In genomic region chr5:141388661-141389060, GRCh38 we compare ENCODE assay signal across 17 cellular contexts. TPM values are rescaled to one million over a fixed set of nuclear protein-coding genes. Genes with fewer than 3 reads are reported as not detected.
DNase-seq lines count a peak whose midpoint lies in the region; ATAC-seq, FAIRE-seq and TF ChIP-seq lines count a peak whose summit lies in the region.
"Had no signal": no experiment of that assay in that cellular context is flagged by ENCODE, and none has a peak within 500 bp of the region (broad histone marks: within the 10 kb centered on the region; RNA-seq: fewer than 3 reads in every experiment).

No MANE protein-coding gene starts in this region.

- ATAC-seq in HG02840 (IDR thresholded peaks at IDR 0.05; ENCODE audit: low FRiP score, unreplicated experiment) = no peak
- ATAC-seq: CD8-positive, alpha-beta T cell; esophagus mucosa; Panc1 had no signal

- H3K27ac ChIP-seq in DOHH2 (ENCODE audit: low read depth, low read length) (no peak overlapping the region), MM.1S (ENCODE audit: low read length) (no peak overlapping the region), kidney (ENCODE audit: low read depth in 2 of 2, low read length in 2 of 2) (no peak overlapping the region)
- H3K27ac ChIP-seq: left ventricle myocardium inferior, upper lobe of right lung had no signal

- H3K9me2 ChIP-seq in DOHH2 (replicated peaks; ENCODE audit: control insufficient read depth, low read length) (no peaks in the 10 kb centered on the region), MM.1S (replicated peaks; ENCODE audit: insufficient read depth, low read length) (no peaks in the 10 kb centered on the region)

- intact Hi-C loops in kidney (cut with DNase I) = no loop called here

- H3K4me3 ChIP-seq in DOHH2 (ENCODE audit: low read length) = 0 out of 2 replicates have a peak overlapping the region, but pooled peaks have one; percentile 2
- no peak overlapping the region; the same call in 1 of the 2 replicates for H3K4me3 ChIP-seq in MM.1S (ENCODE audit: low read length)
- peak overlapping the region; percentile 23 to 25 for H3K4me3 ChIP-seq in kidney (ENCODE audit: low read length in 2 of 2)
- H3K4me3 ChIP-seq: upper lobe of right lung had no signal

- H3K9me3 ChIP-seq in DOHH2 (ENCODE audit: control insufficient read depth, insufficient read depth, low read length) (peaks cover 32% of the 10 kb centered on the region), MM.1S (replicated peaks; ENCODE audit: insufficient read depth, low read length) (no peaks in the 10 kb centered on the region), kidney (ENCODE audit: control insufficient read depth in 1 of 2, low read length in 2 of 2) (peaks cover 19 to 84% of the 10 kb centered on the region in 2 donors)

- FAIRE-seq in kidney (lab: Jason Lieb, UNC) = no peak

- H4K20me1 ChIP-seq in DOHH2 (ENCODE audit: control insufficient read depth, insufficient read depth, low read depth, low read length) (no peaks in the 10 kb centered on the region), MM.1S (ENCODE audit: insufficient read depth, low read length) (no peaks in the 10 kb centered on the region)

- TF ChIP-seq CTCF in DOHH2 (IDR thresholded peaks at IDR 0.05; ENCODE audit: low read depth, low read length, poor library complexity, severe bottlenecking) (no peak), MM.1S (IDR thresholded peaks at IDR 0.05; ENCODE audit: low read length) (no peak), kidney (IDR thresholded peaks at IDR 0.05; ENCODE audit: borderline replicate concordance, extremely low read depth, insufficient read depth) (no peak)

- H3K79me2 ChIP-seq in DOHH2 (ENCODE audit: control insufficient read depth, low read length) = peaks cover 7% of the 10 kb centered on the region
- no peaks in the 10 kb centered on the region for H3K79me2 ChIP-seq in MM.1S (ENCODE audit: low read length)

- peaks cover 2% of the 10 kb centered on the region; the same call in 1 of the 2 replicates for H3F3A ChIP-seq in DOHH2 (ENCODE audit: control insufficient read depth, insufficient read depth)
- no peaks in the 10 kb centered on the region for H3F3A ChIP-seq in MM.1S (ENCODE audit: insufficient read depth, low read length)

- H3K9ac ChIP-seq in MM.1S (ENCODE audit: low read length) (no peak overlapping the region), kidney (ENCODE audit: low read length in 2 of 2) (no peak overlapping the region)

- H3K36me3 ChIP-seq in DOHH2 (ENCODE audit: control insufficient read depth, low read length) (peaks cover 42% of the 10 kb centered on the region), MM.1S (replicated peaks; ENCODE audit: insufficient read depth, low read length) (no peaks in the 10 kb centered on the region), kidney (ENCODE audit: control insufficient read depth in 1 of 2, insufficient read depth in 2 of 2, low read length in 2 of 2) (no peaks in the 10 kb centered on the region)
- H3K36me3 ChIP-seq: upper lobe of right lung had no signal

- no peaks in the 10 kb centered on the region for H3K4me1 ChIP-seq in DOHH2 (ENCODE audit: control insufficient read depth, low read length)
- no peaks in the 10 kb centered on the region for H3K4me1 ChIP-seq in MM.1S (ENCODE audit: low read length)
- no peaks in the 10 kb centered on the region for H3K4me1 ChIP-seq in kidney (ENCODE audit: control insufficient read depth in 1 of 2, insufficient read depth in 1 of 2, low read depth in 1 of 2, low read length in 2 of 2)
- H3K4me1 ChIP-seq: upper lobe of right lung had no signal

- no peaks in the 10 kb centered on the region for H3K27me3 ChIP-seq in DOHH2 (ENCODE audit: control insufficient read depth, low read length)
- peaks cover 10% of the 10 kb centered on the region; the same call in 1 of the 2 replicates for H3K27me3 ChIP-seq in MM.1S (replicated peaks; ENCODE audit: insufficient read depth, low read length)

- H2AFZ ChIP-seq in MM.1S (ENCODE audit: low read length) = no peak overlapping the region

- DNase-seq in MM.1S (no peak), kidney (no peak), mesenteric fat pad (ENCODE audit: low spot score) (no peak), iPS-NIHi7 (ENCODE audit: extremely low spot score) (no peak)
- DNase-seq: activated T-cell treated with anti-CD3 and anti-CD28 coated beads, Interleukin-2, amount 50 U/mL, for 48 hours; CD8-positive, alpha-beta T cell; DMS79 treated with DMSO at 0.1 percent for 48 hours; left ventricle myocardium inferior; NCI-H146; NCI-H82; stimulated activated naive CD8-positive, alpha-beta T cell treated with anti-CD3 and anti-CD28 coated beads, Interleukin-15, amount 100 ng/mL, for 72 hours; upper lobe of right lung had no signal

- H3K4me2 ChIP-seq in DOHH2 (ENCODE audit: low read length) (no peak overlapping the region), MM.1S (ENCODE audit: low read depth, low read length) (peak overlapping the region; percentile 43; the same call in 1 of the 2 replicates)

RNA-seq across cellular contexts. Expression of gene PCDHGB4, which starts 1.2 kb away (rescaled TPM):
- total RNA-seq in kidney (6.1 TPM), mesenteric fat pad (3.2 TPM)
- 1.0 TPM for polyA plus RNA-seq in kidney (ENCODE audit: insufficient read depth, low read depth, low replicate concordance)
- total RNA-seq: CD8-positive, alpha-beta T cell; M059J had no signal

RNA-seq across cellular contexts. Expression of gene PCDHGA8, which starts 3.8 kb away (rescaled TPM):
- 1.8 TPM for total RNA-seq in kidney
- polyA plus RNA-seq in kidney (ENCODE audit: insufficient read depth, low read depth, low replicate concordance) = 0.09 TPM
- total RNA-seq in mesenteric fat pad = 0.87 TPM
- total RNA-seq: CD8-positive, alpha-beta T cell had no signal

RNA-seq across cellular contexts. Expression of gene PCDHGA7, which starts 6.1 kb away (rescaled TPM):
- total RNA-seq in kidney = 4.1 TPM
- polyA plus RNA-seq in kidney (ENCODE audit: insufficient read depth, low read depth, low replicate concordance) = 0.49 TPM
- 1.9 TPM for total RNA-seq in mesenteric fat pad

RNA-seq across cellular contexts. Expression of gene PCDHGB5, which starts 9.1 kb away (rescaled TPM):
- total RNA-seq in kidney (12.3 TPM), mesenteric fat pad (5.9 TPM)
- 0.82 TPM for polyA plus RNA-seq in kidney (ENCODE audit: insufficient read depth, low read depth, low replicate concordance)
- total RNA-seq: CD8-positive, alpha-beta T cell; M059J had no signal

RNA-seq across cellular contexts. Expression of gene PCDHGA9, which starts 13.9 kb away (rescaled TPM):
- total RNA-seq in kidney (7.6 TPM), mesenteric fat pad (3.9 TPM)
- polyA plus RNA-seq in kidney (ENCODE audit: insufficient read depth, low read depth, low replicate concordance) = 0.54 TPM
- total RNA-seq: CD8-positive, alpha-beta T cell had no signal
